Comparison of ENCODE assay signal across 8 cellular contexts in genomic region chr3:127590282-127590592, GRCh38. TPM values are rescaled to one million over a fixed set of nuclear protein-coding genes. Genes with fewer than 3 reads are reported as not detected.
DNase-seq lines count a peak whose midpoint lies in the region; ATAC-seq, FAIRE-seq and TF ChIP-seq lines count a peak whose summit lies in the region.

No MANE protein-coding gene starts in this region.

- TF ChIP-seq CTCF in GM13977 (IDR thresholded peaks at IDR 0.05; ENCODE audit: extremely low read depth, insufficient read depth, missing control alignments) (no peak), GM12878 (IDR thresholded peaks at IDR 0.05 in 2 of 3, conservative IDR thresholded peaks at IDR 0.05 in 1 of 3; ENCODE audit: control insufficient read depth in 2 of 3, extremely low read depth in 1 of 3, insufficient read depth in 1 of 3, low read depth in 3 of 3, low read length in 3 of 3) (no peak), HepG2 (CRISPR knock-in tag; IDR thresholded peaks at IDR 0.05) (no peak)

- POLR2A ChIA-PET in GM12878 (lab: Charles Lee): interaction anchor here (0.7 to 3.6 kb wide), 4 partner anchors 8 to 1373 kb away, joined by 3 to 39 read pairs (median 3); partner anchors contain the start of gene MCM2
- POLR2A ChIA-PET in HepG2 (lab: Yijun Ruan, JAX): no interaction called here

- TF ChIP-seq RAD21 in GM12878 (IDR thresholded peaks at IDR 0.05; ENCODE audit: insufficient read depth, low read depth, low read length) (no peak), HepG2 (CRISPR knock-in tag; IDR thresholded peaks at IDR 0.05) (no peak)

- H3K36me3 ChIP-seq in GM12878 (ENCODE audit: control insufficient read depth in 2 of 2, insufficient read depth in 2 of 2, low read length in 1 of 2): no peaks in the 10 kb centered on the region; a peak in 1 of 4 replicates
- 0 out of 5 replicates have a peak, but pooled peaks cover 0 to 4% of the 10 kb centered on the region in 2 experiments for H3K36me3 ChIP-seq in HepG2 (replicated peaks in 1 of 2; ENCODE audit: control insufficient read depth in 1 of 2, insufficient read depth in 2 of 2, low read length in 2 of 2)
- H3K36me3 ChIP-seq in subcutaneous abdominal adipose tissue (ENCODE audit: control insufficient read depth in 5 of 5, insufficient read depth in 5 of 5, low read length in 5 of 5): peaks cover 0 to 8% (median 0%) of the 10 kb centered on the region in 5 donors

- H3K4me2 ChIP-seq in GM12878 (ENCODE audit: control insufficient read depth, insufficient read depth) (peak overlapping the region; percentile 97), HepG2 (ENCODE audit: low read depth, low read length) (peak overlapping the region; percentile 91)

- peaks cover 47% of the 10 kb centered on the region for H3K79me2 ChIP-seq in GM12878 (ENCODE audit: control insufficient read depth, insufficient read depth, low read length)
- peaks cover 22% of the 10 kb centered on the region for H3K79me2 ChIP-seq in HepG2 (ENCODE audit: insufficient read depth, low read length)

- peak; percentile 27 for ATAC-seq in GM21786 (IDR thresholded peaks at IDR 0.05; ENCODE audit: unreplicated experiment)
- ATAC-seq in GM12878: peak; percentile 62
- ATAC-seq in HepG2: peak; percentile 70

- peak overlapping the region; percentile 81 for H3K9ac ChIP-seq in GM12878 (ENCODE audit: control insufficient read depth, insufficient read depth, low read length)
- H3K9ac ChIP-seq in HepG2 (ENCODE audit: insufficient read depth, low read depth, low read length): peak overlapping the region; percentile 91
- H3K9ac ChIP-seq in subcutaneous abdominal adipose tissue (ENCODE audit: low read length in 5 of 5): peak overlapping the region in 4 of 5 donors; percentile 92 to 95 (median 94)

- WGBS in GM12878 (ENCODE audit: insufficient coverage, insufficient replicate concordance, low lambda C conversion rate, missing lambda C conversion rate): under 1% methylated on average over 34 of the region's 41 CpGs
- WGBS in HepG2 (ENCODE audit: low lambda C conversion rate): 3% methylated on average over 8 of the region's 41 CpGs

- peak overlapping the region; percentile 94 for H3K27ac ChIP-seq in GM12878 (ENCODE audit: control insufficient read depth, insufficient read depth)
- H3K27ac ChIP-seq in HepG2 (ENCODE audit: extremely low read length, insufficient read depth, low read length): peak overlapping the region; percentile 85
- H3K27ac ChIP-seq in subcutaneous abdominal adipose tissue (ENCODE audit: low read depth, low read length): peak overlapping the region; percentile 78

- TF ChIP-seq EP300 in GM12878 (IDR thresholded peaks at IDR 0.05; ENCODE audit: borderline replicate concordance in 1 of 2, control insufficient read depth in 1 of 2, low read depth in 2 of 2, low read length in 2 of 2) (no peak), HepG2 (IDR thresholded peaks at IDR 0.05; ENCODE audit: low read depth in 2 of 2, low read length in 2 of 2) (no peak), HepG2 (CRISPR knock-in tag; IDR thresholded peaks at IDR 0.05; ENCODE audit: borderline replicate concordance) (no peak)

- H2AFZ ChIP-seq in GM12878 (ENCODE audit: control insufficient read depth, low read depth, low read length) (peak overlapping the region; percentile 71), HepG2 (ENCODE audit: low read length) (no peak overlapping the region)

- DNase-seq in GM13977 (ENCODE audit: low spot score) (peak; percentile 74), M059J (ENCODE audit: low read depth) (peak; percentile 48), GM12878 (ENCODE audit: low read depth, low spot score) (no peak), HepG2 (ENCODE audit: low spot score) (no peak), NCI-H1930 (lab: John Stamatoyannopoulos, UW) (no peak), KBM-7 (no peak)

- no peaks in the 10 kb centered on the region for H3K27me3 ChIP-seq in GM12878 (replicated peaks in 1 of 2; ENCODE audit: control insufficient read depth in 2 of 2, insufficient read depth in 2 of 2, low read length in 1 of 2)
- H3K27me3 ChIP-seq in HepG2 (ENCODE audit: control insufficient read depth in 1 of 2, insufficient read depth in 2 of 2, low read length in 2 of 2): no peaks in the 10 kb centered on the region; a peak in 1 of 5 replicates
- H3K27me3 ChIP-seq in subcutaneous abdominal adipose tissue (ENCODE audit: control insufficient read depth in 5 of 5, insufficient read depth in 4 of 5, low read length in 5 of 5): no peaks in the 10 kb centered on the region

- CTCF ChIA-PET in GM12878 (lab: Yijun Ruan, JAX): interaction anchor here (1.1 to 5.3 kb wide), 3 partner anchors 15 to 381 kb away, joined by 3 to 43 read pairs (median 3); no protein-coding TSS in a partner anchor
- CTCF ChIA-PET in HepG2 (lab: Yijun Ruan, JAX; ENCODE audit: low intra/inter-chr PET ratio, low total read pairs): no interaction called here

- BruUV-seq in GM12878 (replicated peaks; lab: Mats Ljungman, UMichigan) (no TSS peak), HepG2 (replicated peaks; lab: Mats Ljungman, UMichigan) (TSS peak; percentile 49)

- FAIRE-seq in GM12878 (lab: Jason Lieb, UNC) (no peak), HepG2 (lab: Jason Lieb, UNC) (no peak)

- intact Hi-C loops in GM12878 (cut with micrococcal nuclease; ENCODE audit: unreplicated experiment) (loop anchor here (5.0 kb wide), 1 partner anchor 232 kb away; the partner anchor contains the start of gene MGLL), HepG2 (cut with micrococcal nuclease; ENCODE audit: unreplicated experiment) (loop anchor here (1.0 to 10.0 kb wide), 2 partner anchors 15 to 105 kb away; no protein-coding TSS in a partner anchor)

- in situ Hi-C loops in GM13977 (cut with MboI; ENCODE audit: low pct_unique_long_range_greater_than_20kb, low sequenced_read_pairs, unreplicated experiment) (no loop called here), GM12878 (cut with MboI) (no loop called here), HepG2 (cut with HindIII; ENCODE audit: extremely low pct_ligation_motif_present, low pct_unique_long_range_greater_than_20kb) (no loop called here), KBM-7 (cut with MboI; ENCODE audit: low pct_unique_long_range_greater_than_20kb, low sequenced_read_pairs) (no loop called here)

- H3K4me1 ChIP-seq in GM12878 (ENCODE audit: control insufficient read depth, insufficient read depth, low read length) (peaks cover 22% of the 10 kb centered on the region), HepG2 (ENCODE audit: insufficient read depth, low read length) (peaks cover 35% of the 10 kb centered on the region), subcutaneous abdominal adipose tissue (ENCODE audit: control insufficient read depth in 5 of 5, insufficient read depth in 5 of 5, low read length in 5 of 5) (peaks cover 9 to 56% (median 51%) of the 10 kb centered on the region in 5 donors)

- H3K4me3 ChIP-seq in GM12878 (peak overlapping the region; percentile 99), HepG2 (replicated peaks in 1 of 3; ENCODE audit: insufficient read depth in 1 of 3, low read depth in 2 of 3, low read length in 3 of 3) (peak overlapping the region; percentile 93 to 97 (median 94)), subcutaneous abdominal adipose tissue (ENCODE audit: low read depth in 1 of 5, low read length in 5 of 5) (peak overlapping the region in 4 of 5 donors; percentile 80 to 92 (median 84))

- SMC1A ChIA-PET in GM12878 (lab: Charles Lee; ENCODE audit: uncharacterized antibody, unreplicated experiment): no interaction called here

- TF ChIP-seq POLR2A in GM12878 (IDR thresholded peaks at IDR 0.05; ENCODE audit: low read depth, low read length) (peak; percentile 68), HepG2 (IDR thresholded peaks at IDR 0.05; ENCODE audit: insufficient read depth in 1 of 2, low read depth in 2 of 2, low read length in 2 of 2) (no peak)

- H4K20me1 ChIP-seq in GM12878 (ENCODE audit: control insufficient read depth, insufficient read depth) (no peaks in the 10 kb centered on the region; the same call in 1 of the 2 replicates), HepG2 (ENCODE audit: insufficient read depth, low read length) (peaks cover 18% of the 10 kb centered on the region; the same call in 1 of the 2 replicates)

- RAD21 ChIA-PET in GM12878 (lab: Charles Lee; ENCODE audit: unreplicated experiment): interaction anchor here (2.5 kb wide), 1 partner anchor 15 kb away, joined by 11 read pairs; no protein-coding TSS in a partner anchor

- H3K9me3 ChIP-seq in GM12878 (replicated peaks; ENCODE audit: control insufficient read depth, insufficient read depth, low read length) (no peaks in the 10 kb centered on the region), HepG2 (ENCODE audit: low read length) (no peaks in the 10 kb centered on the region), subcutaneous abdominal adipose tissue (ENCODE audit: control insufficient read depth in 5 of 5, low read length in 5 of 5) (no peaks in the 10 kb centered on the region)

RNA-seq across cellular contexts. Expression of gene TPRA1, which starts 0.3 kb away (rescaled TPM):
- total RNA-seq in M059J (2014; rRNA removed; shearing (Covaris generic)): 56.6 and 60.1 TPM in 2 replicates
- 27.5 and 31.1 TPM in 2 replicates for total RNA-seq in GM12878 (2013; cell fraction: nucleolus; rRNA removed)
- total RNA-seq in GM12878 (2014; rRNA removed): 32.7 and 35.7 TPM in 2 replicates
- 11.1 and 11.4 TPM in 2 replicates for total RNA-seq in GM12878 (2014; rRNA removed; fragmentation: Illumina TruSeq; extraction: Trizol)
- 24.4 and 30.4 TPM in 2 replicates for total RNA-seq in GM12878 (2021)
- 9.5 TPM for polyA plus RNA-seq in GM12878 (2011; ENCODE audit: low read depth)
- polyA plus RNA-seq in GM12878 (2011; rRNA removed): 9.8 and 22.9 TPM in 2 replicates
- 32.8 and 41.1 TPM in 2 replicates for polyA plus RNA-seq in GM12878 (2011; cell fraction: cytosol; rRNA removed)
- 81.9 and 90.1 TPM in 2 replicates for polyA plus RNA-seq in GM12878 (2011; cell fraction: nucleus; rRNA removed)
- 18.3 and 20.8 TPM in 2 replicates for polyA plus RNA-seq in GM12878 (2012)
- 4.2 and 12.8 TPM in 2 replicates for polyA plus RNA-seq in GM12878 (2014; fragmentation: Illumina TruSeq; extraction: Trizol)
- 1 to 10 TPM; 1.8 to 3.6 TPM for polyA plus RNA-seq in GM12878 (2014; fragmentation: Nextera tagmentation; extraction: Ambion mirVana)
- 33.3 and 33.7 TPM in 2 replicates for polyA plus RNA-seq in GM12878 (2014; rRNA removed)
- 10 to 100 TPM; 34.2 to 39.6 TPM for polyA plus RNA-seq in GM12878 (2016; fragmentation: Nextera tagmentation; extraction: Ambion mirVana)
- polyA minus RNA-seq in GM12878 (2011; rRNA and poly(A)+ RNA removed): 23.4 and 34.6 TPM in 2 replicates
- polyA minus RNA-seq in GM12878 (2011; cell fraction: cytosol; rRNA and poly(A)+ RNA removed): 13.5 and 14.8 TPM in 2 replicates
- polyA minus RNA-seq in GM12878 (2011; cell fraction: nucleus; rRNA and poly(A)+ RNA removed): 19.2 and 27.0 TPM in 2 replicates
- 16.0 and 25.8 TPM in 2 replicates for total RNA-seq in HepG2 (2016; rRNA removed; fragmentation: Illumina TruSeq; extraction: Trizol)
- total RNA-seq in HepG2 (2016; cell fraction: cytosol; rRNA removed; fragmentation: Illumina TruSeq; extraction: Trizol; ENCODE audit: low read depth): 5.2 and 7.7 TPM in 2 replicates
- total RNA-seq in HepG2 (2016; cell fraction: insoluble cytoplasmic fraction; rRNA removed; fragmentation: Illumina TruSeq; extraction: Trizol): 18.1 and 26.7 TPM in 2 replicates
- 14.2 and 15.9 TPM in 2 replicates for total RNA-seq in HepG2 (2016; cell fraction: membrane; rRNA removed; fragmentation: Illumina TruSeq; extraction: Trizol)
- 19.5 and 20.8 TPM in 2 replicates for total RNA-seq in HepG2 (2016; cell fraction: nucleus; rRNA removed; fragmentation: Illumina TruSeq; extraction: Trizol)
- 25.4 and 35.4 TPM in 2 replicates for polyA plus RNA-seq in HepG2 (2011; rRNA removed)
- polyA plus RNA-seq in HepG2 (2011; cell fraction: cytosol; rRNA removed): 20.8 and 29.8 TPM in 2 replicates
- polyA plus RNA-seq in HepG2 (2011; cell fraction: nucleus; rRNA removed): 39.0 and 41.7 TPM in 2 replicates
- polyA plus RNA-seq in HepG2 (2012): 13.0 and 16.0 TPM in 2 replicates
- 5.6 and 6.4 TPM in 2 replicates for polyA plus RNA-seq in HepG2 (2016; cell fraction: cytosol; fragmentation: Illumina TruSeq; extraction: Trizol; ENCODE audit: low read depth)
- polyA plus RNA-seq in HepG2 (2016; cell fraction: insoluble cytoplasmic fraction; fragmentation: Illumina TruSeq; extraction: Trizol; ENCODE audit: low read depth): 14.3 TPM in 2 replicates
- polyA plus RNA-seq in HepG2 (2016; cell fraction: membrane; fragmentation: Illumina TruSeq; extraction: Trizol; ENCODE audit: low read depth): 9.6 and 10.9 TPM in 2 replicates
- polyA plus RNA-seq in HepG2 (2016; cell fraction: nucleus; fragmentation: Illumina TruSeq; extraction: Trizol; ENCODE audit: insufficient read depth, low read depth): 34.7 and 36.4 TPM in 2 replicates
- 60.4 and 130 TPM in 2 replicates for polyA minus RNA-seq in HepG2 (2011; rRNA and poly(A)+ RNA removed; ENCODE audit: low replicate concordance)
- 12.0 and 12.9 TPM in 2 replicates for polyA minus RNA-seq in HepG2 (2011; cell fraction: cytosol; rRNA and poly(A)+ RNA removed)
- polyA minus RNA-seq in HepG2 (2011; cell fraction: nucleus; rRNA and poly(A)+ RNA removed): 12.6 and 20.5 TPM in 2 replicates

RNA-seq across cellular contexts. Expression of gene MCM2, which starts 8.0 kb away (rescaled TPM):
- total RNA-seq in M059J (2014; rRNA removed; shearing (Covaris generic)): 87.2 and 157 TPM in 2 replicates
- 84.2 and 104 TPM in 2 replicates for total RNA-seq in GM12878 (2013; cell fraction: nucleolus; rRNA removed)
- total RNA-seq in GM12878 (2014; rRNA removed) (210 and 229 TPM in 2 replicates), GM12878 (2014; rRNA removed; fragmentation: Illumina TruSeq; extraction: Trizol) (89.8 and 107 TPM in 2 replicates), GM12878 (2021) (218 and 229 TPM in 2 replicates), HepG2 (2016; rRNA removed; fragmentation: Illumina TruSeq; extraction: Trizol) (133 and 134 TPM in 2 replicates)
- polyA plus RNA-seq in GM12878 (2011; ENCODE audit: low read depth): 51.9 TPM
- polyA plus RNA-seq in GM12878 (2011; rRNA removed) (79.0 and 170 TPM in 2 replicates), GM12878 (2014; fragmentation: Illumina TruSeq; extraction: Trizol) (38.9 and 88.2 TPM in 2 replicates), GM12878 (2014; fragmentation: Nextera tagmentation; extraction: Ambion mirVana) (10 to 100 TPM in 1 of 2 experiments, 1 to 10 TPM in 1; 8.6 to 14.4 TPM), GM12878 (2014; rRNA removed) (140 and 167 TPM in 2 replicates), GM12878 (2016; fragmentation: Nextera tagmentation; extraction: Ambion mirVana) (100 to 1,000 TPM; 200 to 222 TPM), HepG2 (2011; rRNA removed) (34.3 and 43.5 TPM in 2 replicates)
- 174 and 221 TPM in 2 replicates for polyA plus RNA-seq in GM12878 (2011; cell fraction: cytosol; rRNA removed)
- 218 and 309 TPM in 2 replicates for polyA plus RNA-seq in GM12878 (2011; cell fraction: nucleus; rRNA removed)
- polyA plus RNA-seq in GM12878 (2012): 77.5 and 91.8 TPM in 2 replicates
- polyA minus RNA-seq in GM12878 (2011; rRNA and poly(A)+ RNA removed): 272 and 323 TPM in 2 replicates
- 143 and 145 TPM in 2 replicates for polyA minus RNA-seq in GM12878 (2011; cell fraction: cytosol; rRNA and poly(A)+ RNA removed)
- polyA minus RNA-seq in GM12878 (2011; cell fraction: nucleus; rRNA and poly(A)+ RNA removed): 66.6 and 116 TPM in 2 replicates
- 22.3 and 24.9 TPM in 2 replicates for total RNA-seq in HepG2 (2016; cell fraction: cytosol; rRNA removed; fragmentation: Illumina TruSeq; extraction: Trizol; ENCODE audit: low read depth)
- total RNA-seq in HepG2 (2016; cell fraction: insoluble cytoplasmic fraction; rRNA removed; fragmentation: Illumina TruSeq; extraction: Trizol): 115 and 130 TPM in 2 replicates
- 33.8 and 39.4 TPM in 2 replicates for total RNA-seq in HepG2 (2016; cell fraction: membrane; rRNA removed; fragmentation: Illumina TruSeq; extraction: Trizol)
- total RNA-seq in HepG2 (2016; cell fraction: nucleus; rRNA removed; fragmentation: Illumina TruSeq; extraction: Trizol): 68.8 and 75.2 TPM in 2 replicates
- polyA plus RNA-seq in HepG2 (2011; cell fraction: cytosol; rRNA removed): 28.9 and 46.8 TPM in 2 replicates
- polyA plus RNA-seq in HepG2 (2011; cell fraction: nucleus; rRNA removed): 34.6 and 57.1 TPM in 2 replicates
- polyA plus RNA-seq in HepG2 (2012): 19.7 and 32.1 TPM in 2 replicates
- 7.2 and 8.0 TPM in 2 replicates for polyA plus RNA-seq in HepG2 (2016; cell fraction: cytosol; fragmentation: Illumina TruSeq; extraction: Trizol; ENCODE audit: low read depth)
- polyA plus RNA-seq in HepG2 (2016; cell fraction: insoluble cytoplasmic fraction; fragmentation: Illumina TruSeq; extraction: Trizol; ENCODE audit: low read depth): 74.7 and 93.0 TPM in 2 replicates
- 14.0 and 16.6 TPM in 2 replicates for polyA plus RNA-seq in HepG2 (2016; cell fraction: membrane; fragmentation: Illumina TruSeq; extraction: Trizol; ENCODE audit: low read depth)
- polyA plus RNA-seq in HepG2 (2016; cell fraction: nucleus; fragmentation: Illumina TruSeq; extraction: Trizol; ENCODE audit: insufficient read depth, low read depth): 65.8 and 73.2 TPM in 2 replicates
- 166 and 435 TPM in 2 replicates for polyA minus RNA-seq in HepG2 (2011; rRNA and poly(A)+ RNA removed; ENCODE audit: low replicate concordance)
- polyA minus RNA-seq in HepG2 (2011; cell fraction: cytosol; rRNA and poly(A)+ RNA removed): 38.0 and 60.1 TPM in 2 replicates
- 20.4 and 28.2 TPM in 2 replicates for polyA minus RNA-seq in HepG2 (2011; cell fraction: nucleus; rRNA and poly(A)+ RNA removed)

RNA-seq across cellular contexts. Expression of gene PODXL2, which starts 38.7 kb away (rescaled TPM):
- 18.6 and 19.9 TPM in 2 replicates for total RNA-seq in M059J (2014; rRNA removed; shearing (Covaris generic))
- not detected in 2 replicates for total RNA-seq in GM12878 (2013; cell fraction: nucleolus; rRNA removed)
- total RNA-seq in GM12878 (2014; rRNA removed) (21.0 and 24.3 TPM in 2 replicates), GM12878 (2014; rRNA removed; fragmentation: Illumina TruSeq; extraction: Trizol) (12.4 and 13.2 TPM in 2 replicates), GM12878 (2021) (22.2 and 24.4 TPM in 2 replicates), HepG2 (2016; rRNA removed; fragmentation: Illumina TruSeq; extraction: Trizol) (13.5 and 25.1 TPM in 2 replicates)
- 0.43 TPM for polyA plus RNA-seq in GM12878 (2011; ENCODE audit: low read depth)
- polyA plus RNA-seq in GM12878 (2011; rRNA removed) (not detected in 2 replicates), GM12878 (2014; fragmentation: Illumina TruSeq; extraction: Trizol) (6.9 and 10.3 TPM in 2 replicates), GM12878 (2014; fragmentation: Nextera tagmentation; extraction: Ambion mirVana) (under 1 TPM in 1 of 2 experiments, not detected in 1; 0.03 TPM), GM12878 (2014; rRNA removed) (22.5 and 25.4 TPM in 2 replicates), GM12878 (2016; fragmentation: Nextera tagmentation; extraction: Ambion mirVana) (10 to 100 TPM; 12.0 to 14.0 TPM), HepG2 (2011; rRNA removed) (20.4 and 31.7 TPM in 2 replicates)
- polyA plus RNA-seq in GM12878 (2011; cell fraction: cytosol; rRNA removed): not detected in 2 replicates
- not detected in 2 replicates for polyA plus RNA-seq in GM12878 (2011; cell fraction: nucleus; rRNA removed)
- 1.3 and 2.1 TPM in 2 replicates for polyA plus RNA-seq in GM12878 (2012)
- polyA minus RNA-seq in GM12878 (2011; rRNA and poly(A)+ RNA removed): not detected in 2 replicates
- 0.62 TPM in 1 of 2 replicates, not detected in the other for polyA minus RNA-seq in GM12878 (2011; cell fraction: cytosol; rRNA and poly(A)+ RNA removed)
- polyA minus RNA-seq in GM12878 (2011; cell fraction: nucleus; rRNA and poly(A)+ RNA removed): 0.19 TPM in 1 of 2 replicates, not detected in the other
- 11.1 and 12.1 TPM in 2 replicates for total RNA-seq in HepG2 (2016; cell fraction: cytosol; rRNA removed; fragmentation: Illumina TruSeq; extraction: Trizol; ENCODE audit: low read depth)
- total RNA-seq in HepG2 (2016; cell fraction: insoluble cytoplasmic fraction; rRNA removed; fragmentation: Illumina TruSeq; extraction: Trizol): 12.9 and 25.2 TPM in 2 replicates
- total RNA-seq in HepG2 (2016; cell fraction: membrane; rRNA removed; fragmentation: Illumina TruSeq; extraction: Trizol): 17.4 and 19.2 TPM in 2 replicates
- 22.7 and 24.9 TPM in 2 replicates for total RNA-seq in HepG2 (2016; cell fraction: nucleus; rRNA removed; fragmentation: Illumina TruSeq; extraction: Trizol)
- 24.7 and 33.2 TPM in 2 replicates for polyA plus RNA-seq in HepG2 (2011; cell fraction: cytosol; rRNA removed)
- polyA plus RNA-seq in HepG2 (2011; cell fraction: nucleus; rRNA removed): 25.3 and 29.3 TPM in 2 replicates
- 12.3 and 15.4 TPM in 2 replicates for polyA plus RNA-seq in HepG2 (2012)
- polyA plus RNA-seq in HepG2 (2016; cell fraction: cytosol; fragmentation: Illumina TruSeq; extraction: Trizol; ENCODE audit: low read depth): 13.5 and 14.7 TPM in 2 replicates
- polyA plus RNA-seq in HepG2 (2016; cell fraction: insoluble cytoplasmic fraction; fragmentation: Illumina TruSeq; extraction: Trizol; ENCODE audit: low read depth): 12.3 and 15.0 TPM in 2 replicates
- 18.5 and 19.8 TPM in 2 replicates for polyA plus RNA-seq in HepG2 (2016; cell fraction: membrane; fragmentation: Illumina TruSeq; extraction: Trizol; ENCODE audit: low read depth)
- polyA plus RNA-seq in HepG2 (2016; cell fraction: nucleus; fragmentation: Illumina TruSeq; extraction: Trizol; ENCODE audit: insufficient read depth, low read depth): 39.4 and 41.1 TPM in 2 replicates
- 19.7 and 24.8 TPM in 2 replicates for polyA minus RNA-seq in HepG2 (2011; rRNA and poly(A)+ RNA removed; ENCODE audit: low replicate concordance)
- 10.5 and 11.6 TPM in 2 replicates for polyA minus RNA-seq in HepG2 (2011; cell fraction: cytosol; rRNA and poly(A)+ RNA removed)
- polyA minus RNA-seq in HepG2 (2011; cell fraction: nucleus; rRNA and poly(A)+ RNA removed): 5.3 and 7.3 TPM in 2 replicates

Comparison
In these comparisons a context has a peak if more than half of its experiments do, and no peak if none do; other contexts are left out.
1. DNase-seq: peak in GM13977 (single experiment) and M059J (single experiment); none in GM12878 (single experiment), HepG2 (single experiment), NCI-H1930 (0 of 2) and KBM-7 (single experiment).
2. Peak in every context shown above with its lines, with median percentiles within 50 percentile points of each other: ATAC-seq, H3K27ac ChIP-seq, H3K4me3 ChIP-seq and H3K9ac ChIP-seq.